24 cellular contexts compared by ENCODE assay signal in genomic region chr6:68122032-68122431, GRCh38.
A peak's percentile ranks its signal among the peaks of the same experiment; 100 is the strongest.
DNase-seq lines count a peak whose midpoint lies in the region; ATAC-seq, FAIRE-seq and TF ChIP-seq lines count a peak whose summit lies in the region.
"Had no signal": no experiment of that assay in that cellular context is flagged by ENCODE, and none has a peak within 500 bp of the region (broad histone marks: within the 10 kb centered on the region; RNA-seq: fewer than 3 reads in every experiment).

No MANE protein-coding gene starts in this region.

- DNase-seq in A549 (ENCODE audit: low read depth in 1 of 2, low spot score in 1 of 2) (no peak), GM23338 (ENCODE audit: low spot score) (peak; percentile 12), K562 (ENCODE audit: extremely low read depth in 1 of 4, low spot score in 3 of 4) (no peak), NCI-H128 (lab: John Stamatoyannopoulos, UW; ENCODE audit: unreplicated experiment) (no peak), MM.1S (no peak)
- DNase-seq: 8988T; AML-193; Caco-2; Calu3; CD4-positive, alpha-beta T cell; CD8-positive, alpha-beta T cell; DMS79 treated with DMSO at 0.1 percent for 48 hours; GF-D8 had no signal

- TF ChIP-seq POLR2A in A549 (IDR thresholded peaks at IDR 0.05; ENCODE audit: low read length), result no peak
- no peak for TF ChIP-seq POLR2A in K562 (conservative IDR thresholded peaks at IDR 0.05)

- 0% methylated on average over 1 of the region's 2 CpGs for WGBS in A549 (ENCODE audit: missing lambda C conversion rate)
- WGBS in K562 (ENCODE audit: insufficient coverage, low coverage, missing lambda C conversion rate), result 34% methylated on average over 2 of the region's 2 CpGs

- H3K27me3 Mint-ChIP-seq in GM23338 (ENCODE audit: insufficient read depth, low read depth, poor library complexity), result no peaks in the 10 kb centered on the region
- H3K27me3 Mint-ChIP-seq: B cell; CD4-positive, alpha-beta T cell had no signal

- no peaks in the 10 kb centered on the region for H3K9me3 ChIP-seq in A549
- peaks cover 21% of the 10 kb centered on the region; the same call in 1 of the 2 replicates for H3K9me3 ChIP-seq in SU-DHL-6 (ENCODE audit: insufficient read depth, low read length)
- peaks cover 18% of the 10 kb centered on the region for H3K9me3 ChIP-seq in K562 (replicated peaks; ENCODE audit: control insufficient read depth, insufficient read depth, low read depth, low read length)
- H3K9me3 ChIP-seq in MM.1S (replicated peaks; ENCODE audit: insufficient read depth, low read length), result no peaks in the 10 kb centered on the region
- H3K9me3 ChIP-seq: Caco-2 had no signal

- H3K9me1 ChIP-seq in K562 (ENCODE audit: control insufficient read depth, insufficient read depth, low read length), result no peaks in the 10 kb centered on the region

- peaks cover 23% of the 10 kb centered on the region for H3K36me3 Mint-ChIP-seq in GM23338 (ENCODE audit: low read depth)
- H3K36me3 Mint-ChIP-seq: CD8-positive, alpha-beta T cell had no signal

- TF ChIP-seq CTCF in A549 (IDR thresholded peaks at IDR 0.05) (no peak), GM23338 (conservative IDR thresholded peaks at IDR 0.05; ENCODE audit: low read depth in 2 of 2) (no peak), SU-DHL-6 (IDR thresholded peaks at IDR 0.05; ENCODE audit: insufficient read depth, low read length, poor library complexity, severe bottlenecking) (no peak), K562 (IDR thresholded peaks at IDR 0.05 in 2 of 3, conservative IDR thresholded peaks at IDR 0.05 in 1 of 3; ENCODE audit: insufficient read depth in 2 of 3, low read depth in 1 of 3, low read length in 3 of 3) (no peak), MM.1S (IDR thresholded peaks at IDR 0.05; ENCODE audit: low read length) (no peak)

- H3K4me1 ChIP-seq in A549, result no peaks in the 10 kb centered on the region
- H3K4me1 ChIP-seq in GM23338 (ENCODE audit: insufficient read depth), result no peaks in the 10 kb centered on the region
- no peaks in the 10 kb centered on the region for H3K4me1 ChIP-seq in K562 (replicated peaks in 1 of 2; ENCODE audit: control insufficient read depth in 2 of 2, insufficient read depth in 2 of 2, low read length in 2 of 2)
- no peaks in the 10 kb centered on the region for H3K4me1 ChIP-seq in MM.1S (ENCODE audit: low read length)
- H3K4me1 ChIP-seq: BLaER1 treated with 17β-estradiol and CSF1 and Interleukin-3, amounts not matched to agents 10 nM and 100 nM; Caco-2 had no signal

- H3K27ac Mint-ChIP-seq in GM23338, result no peak overlapping the region
- H3K27ac Mint-ChIP-seq: B cell; CD4-positive, alpha-beta T cell; CD8-positive, alpha-beta T cell had no signal

- no peaks in the 10 kb centered on the region for H3K4me1 Mint-ChIP-seq in GM23338
- H3K4me1 Mint-ChIP-seq: B cell had no signal

- POLR2A ChIA-PET in A549 (lab: Yijun Ruan, JAX), result no interaction called here
- POLR2A ChIA-PET in K562 (lab: Yijun Ruan, JAX), result no interaction called here

- no peaks in the 10 kb centered on the region for H3F3A ChIP-seq in GM23338 (replicated peaks; ENCODE audit: low read depth)
- H3F3A ChIP-seq in SU-DHL-6 (ENCODE audit: insufficient read depth), result peaks cover 17% of the 10 kb centered on the region
- H3F3A ChIP-seq in MM.1S (ENCODE audit: insufficient read depth, low read length), result no peaks in the 10 kb centered on the region

- H3K9me3 Mint-ChIP-seq in GM23338, result peaks cover 26% of the 10 kb centered on the region

- H3K4me2 ChIP-seq in A549 (no peak overlapping the region), GM23338 (no peak overlapping the region), SU-DHL-6 (ENCODE audit: low read depth, low read length, poor library complexity, severe bottlenecking) (no peak overlapping the region), K562 (ENCODE audit: insufficient read depth, low read length) (no peak overlapping the region), MM.1S (ENCODE audit: low read depth, low read length) (no peak overlapping the region)
- H3K4me2 ChIP-seq: BLaER1 treated with 17β-estradiol and CSF1 and Interleukin-3, amounts not matched to agents 10 nM and 100 nM had no signal

- H3K79me2 ChIP-seq in GM23338 (replicated peaks; ENCODE audit: insufficient read depth) (no peaks in the 10 kb centered on the region), SU-DHL-6 (ENCODE audit: insufficient read depth, low read length) (no peaks in the 10 kb centered on the region), K562 (ENCODE audit: control insufficient read depth, insufficient read depth, low read length) (no peaks in the 10 kb centered on the region), MM.1S (ENCODE audit: low read length) (no peaks in the 10 kb centered on the region)

- CTCF ChIA-PET in A549 (lab: Yijun Ruan, JAX), result no interaction called here
- CTCF ChIA-PET in K562 (lab: Yijun Ruan, JAX; ENCODE audit: low intra/inter-chr PET ratio), result no interaction called here

- H3K4me3 Mint-ChIP-seq in GM23338, result no peak overlapping the region
- H3K4me3 Mint-ChIP-seq: B cell; CD4-positive, alpha-beta T cell; CD8-positive, alpha-beta T cell had no signal

- no peaks in the 10 kb centered on the region for H4K20me1 ChIP-seq in GM23338 (replicated peaks; ENCODE audit: insufficient read depth)
- no peaks in the 10 kb centered on the region for H4K20me1 ChIP-seq in SU-DHL-6 (ENCODE audit: low read depth, low read length)
- no peaks in the 10 kb centered on the region for H4K20me1 ChIP-seq in K562 (replicated peaks; ENCODE audit: control insufficient read depth, insufficient read depth, low read length)
- H4K20me1 ChIP-seq in MM.1S (ENCODE audit: insufficient read depth, low read length), result no peaks in the 10 kb centered on the region
- H4K20me1 ChIP-seq: BLaER1 treated with 17β-estradiol and CSF1 and Interleukin-3, amounts not matched to agents 10 nM and 100 nM had no signal

- no peak overlapping the region for H3K4me3 ChIP-seq in A549
- no peak overlapping the region for H3K4me3 ChIP-seq in GM23338
- H3K4me3 ChIP-seq in SU-DHL-6 (ENCODE audit: insufficient read depth, low read length, poor library complexity, severe bottlenecking), result no peak overlapping the region
- no peak overlapping the region for H3K4me3 ChIP-seq in K562
- H3K4me3 ChIP-seq in MM.1S (ENCODE audit: low read length), result no peak overlapping the region

- TF ChIP-seq RAD21 in A549 (conservative IDR thresholded peaks at IDR 0.05 in 1 of 2, IDR thresholded peaks at IDR 0.05 in 1 of 2) (no peak), K562 (CRISPR knock-in tag; conservative IDR thresholded peaks at IDR 0.05 in 1 of 2, IDR thresholded peaks at IDR 0.05 in 1 of 2) (no peak)

- H2AFZ ChIP-seq in GM23338 (no peak overlapping the region), SU-DHL-6 (ENCODE audit: low read depth, low read length, severe bottlenecking) (peak overlapping the region; percentile 34), K562 (ENCODE audit: low read depth, low read length) (no peak overlapping the region), MM.1S (ENCODE audit: low read length) (no peak overlapping the region)

- BruUV-seq in K562 (replicated peaks; lab: Mats Ljungman, UMichigan), result no TSS peak

- peaks cover 6% of the 10 kb centered on the region for H3K36me3 ChIP-seq in GM23338 (ENCODE audit: insufficient read depth)
- H3K36me3 ChIP-seq in SU-DHL-6 (ENCODE audit: low read length), result peaks cover 12% of the 10 kb centered on the region
- H3K36me3 ChIP-seq in K562 (ENCODE audit: control insufficient read depth, insufficient read depth, low read length), result no peaks in the 10 kb centered on the region
- H3K36me3 ChIP-seq in MM.1S (replicated peaks; ENCODE audit: insufficient read depth, low read length), result no peaks in the 10 kb centered on the region

- H3K9ac ChIP-seq in SU-DHL-6 (ENCODE audit: low read length) (no peak overlapping the region), K562 (ENCODE audit: insufficient read depth in 1 of 2, low read depth in 2 of 2, low read length in 2 of 2) (no peak overlapping the region), MM.1S (ENCODE audit: low read length) (no peak overlapping the region)
- H3K9ac ChIP-seq: BLaER1 treated with 17β-estradiol and CSF1 and Interleukin-3, amounts not matched to agents 10 nM and 100 nM had no signal

- ATAC-seq in A549 (no peak), GM23338 (no peak), K562 (no peak), HG03196 (IDR thresholded peaks at IDR 0.05; ENCODE audit: unreplicated experiment) (no peak), GM19455 (IDR thresholded peaks at IDR 0.05; ENCODE audit: unreplicated experiment) (no peak)
- ATAC-seq: CD8-positive, alpha-beta T cell had no signal

- no peak overlapping the region for H3K27ac ChIP-seq in A549
- H3K27ac ChIP-seq in GM23338 (ENCODE audit: low read depth), result no peak overlapping the region
- no peak overlapping the region for H3K27ac ChIP-seq in SU-DHL-6 (ENCODE audit: low read depth, low read length)
- no peak overlapping the region for H3K27ac ChIP-seq in K562 (ENCODE audit: extremely low read depth, low read depth, low read length)
- H3K27ac ChIP-seq in MM.1S (ENCODE audit: low read length), result no peak overlapping the region
- H3K27ac ChIP-seq: BLaER1 treated with 17β-estradiol and CSF1 and Interleukin-3, amounts not matched to agents 10 nM and 100 nM; C4-2B had no signal

- in situ Hi-C loops in K562 (cut with MboI), result no loop called here

- FAIRE-seq in A549 (lab: Jason Lieb, UNC), result no peak
- FAIRE-seq in K562 (lab: Jason Lieb, UNC), result no peak
- FAIRE-seq: A204.1, D721Med, G401.6, GM12892, GM19239 had no signal

- 0 out of 2 replicates have a peak, but pooled peaks cover 4% of the 10 kb centered on the region for H3K9me2 ChIP-seq in GM23338 (ENCODE audit: insufficient read depth)
- no peaks in the 10 kb centered on the region for H3K9me2 ChIP-seq in SU-DHL-6 (replicated peaks; ENCODE audit: insufficient read depth, low read length)
- no peaks in the 10 kb centered on the region for H3K9me2 ChIP-seq in MM.1S (replicated peaks; ENCODE audit: insufficient read depth, low read length)

- H3K27me3 ChIP-seq in GM23338 (ENCODE audit: insufficient read depth), result no peaks in the 10 kb centered on the region
- H3K27me3 ChIP-seq in SU-DHL-6 (ENCODE audit: low read length), result no peaks in the 10 kb centered on the region
- no peaks in the 10 kb centered on the region for H3K27me3 ChIP-seq in K562 (ENCODE audit: control insufficient read depth in 2 of 2, insufficient read depth in 2 of 2, low read length in 2 of 2)
- H3K27me3 ChIP-seq in MM.1S (replicated peaks; ENCODE audit: insufficient read depth, low read length), result no peaks in the 10 kb centered on the region
- H3K27me3 ChIP-seq: BLaER1 treated with 17β-estradiol and CSF1 and Interleukin-3, amounts not matched to agents 10 nM and 100 nM had no signal

- no peak for TF ChIP-seq EP300 in A549 (IDR thresholded peaks at IDR 0.05)
- no peak for TF ChIP-seq EP300 in K562 (IDR thresholded peaks at IDR 0.05; ENCODE audit: low read length)

- intact Hi-C loops in K562 (cut with micrococcal nuclease), result no loop called here

TF ChIP-seq in GM23338, 12 proteins besides CTCF, POLR2A, EP300 and RAD21 (continues in another document):
- TF ChIP-seq CREB1 (CRISPR knock-in tag; IDR thresholded peaks at IDR 0.05; ENCODE audit: low read depth), result no peak

TF ChIP-seq in K562, 482 proteins besides CTCF, POLR2A, EP300 and RAD21 (continues in another document):
- TF ChIP-seq TRIM24 (IDR thresholded peaks at IDR 0.05) (peak in 1 of 2 experiments; percentile 54; a peak in 1 of 4 replicates), CBX1 (IDR thresholded peaks at IDR 0.05; ENCODE audit: low read depth) (peak; percentile 63; the same call in 1 of the 2 replicates)

Comparison
In these comparisons a context has a peak if more than half of its experiments do, and no peak if none do; other contexts are left out.
1. Of the 35 proteins assayed by ChIP-seq in both K562 and A549: peak only in K562: none; only in A549: none; in both: ZFP36; in neither: 34.